ENCODE assay signal across 8 cellular contexts in genomic region chr6:134123666-134124208, GRCh38.
DNase-seq lines count a peak whose midpoint lies in the region; ATAC-seq, FAIRE-seq and TF ChIP-seq lines count a peak whose summit lies in the region.

No MANE protein-coding gene starts in this region.

- H3K9me1 ChIP-seq in keratinocyte (ENCODE audit: control insufficient read depth, extremely low read depth, insufficient read depth, low read length): no peaks in the 10 kb centered on the region

- peak overlapping the region; percentile 1 for H2AFZ ChIP-seq in keratinocyte (ENCODE audit: control insufficient read depth, low read length)

- CTCF ChIA-PET in activated CD8-positive, alpha-beta memory T cell treated with anti-CD3 and anti-CD28 coated beads, Interleukin-2, amount 10 ng/mL, durations not matched to agents 7 days and 5 days (lab: Charles Lee): interaction anchor here (0.6 to 3.0 kb wide), 23 partner anchors 9 to 817 kb away, joined by 3 to 22 read pairs (median 4); no protein-coding TSS in a partner anchor

- H3K79me2 ChIP-seq in keratinocyte (ENCODE audit: control insufficient read depth, insufficient read depth, low read length): no peaks in the 10 kb centered on the region

- 7 to 10% methylated on average over 5 of the region's 5 CpGs for WGBS in body of pancreas, 2 donors
- 9 to 12% methylated on average over 5 of the region's 5 CpGs for WGBS in tibial nerve, 2 donors

- no peak overlapping the region for H3K4me3 ChIP-seq in body of pancreas
- no peak overlapping the region for H3K4me3 ChIP-seq in keratinocyte (ENCODE audit: control insufficient read depth in 2 of 3, extremely low read depth in 1 of 3, insufficient read depth in 2 of 3, low read depth in 1 of 3, low read length in 3 of 3)
- no peak overlapping the region for H3K4me3 ChIP-seq in tibial nerve

- no peaks in the 10 kb centered on the region for H3K36me3 Mint-ChIP-seq in activated CD8-positive, alpha-beta memory T cell treated with anti-CD3 and anti-CD28 coated beads, Interleukin-2, amount 10 ng/mL, durations not matched to agents 7 days and 5 days

- no peaks in the 10 kb centered on the region for H3K4me1 Mint-ChIP-seq in activated CD8-positive, alpha-beta memory T cell treated with anti-CD3 and anti-CD28 coated beads, Interleukin-2, amount 10 ng/mL, durations not matched to agents 7 days and 5 days

- H3K4me2 ChIP-seq in keratinocyte (ENCODE audit: control insufficient read depth, extremely low read depth, insufficient read depth, low read depth, low read length): peak overlapping the region; percentile 20

- H3K27ac Mint-ChIP-seq in activated CD8-positive, alpha-beta memory T cell treated with anti-CD3 and anti-CD28 coated beads, Interleukin-2, amount 10 ng/mL, durations not matched to agents 7 days and 5 days: no peak overlapping the region

- no peaks in the 10 kb centered on the region for H3K27me3 ChIP-seq in body of pancreas
- H3K27me3 ChIP-seq in keratinocyte (ENCODE audit: control insufficient read depth, extremely low read depth, insufficient read depth, low read length): no peaks in the 10 kb centered on the region
- no peaks in the 10 kb centered on the region for H3K27me3 ChIP-seq in tibial nerve

- dilution Hi-C loops in keratinocyte (cut with MboI; ENCODE audit: extremely low pct_ligation_motif_present, low sequenced_read_pairs): no loop called here

- FAIRE-seq in keratinocyte (lab: Jason Lieb, UNC): peak; percentile 62

- H4K20me1 ChIP-seq in keratinocyte (ENCODE audit: control insufficient read depth, extremely low read depth, insufficient read depth, low read length): no peaks in the 10 kb centered on the region

- H3K9me3 Mint-ChIP-seq in activated CD8-positive, alpha-beta memory T cell treated with anti-CD3 and anti-CD28 coated beads, Interleukin-2, amount 10 ng/mL, durations not matched to agents 7 days and 5 days (ENCODE audit: low read depth): no peaks in the 10 kb centered on the region

- H3K4me1 ChIP-seq in body of pancreas (no peaks in the 10 kb centered on the region), keratinocyte (ENCODE audit: control insufficient read depth, extremely low read depth, insufficient read depth, low read length) (peaks cover 12% of the 10 kb centered on the region), tibial nerve (no peaks in the 10 kb centered on the region)

- peaks cover 14% of the 10 kb centered on the region for H3K27me3 Mint-ChIP-seq in activated CD8-positive, alpha-beta memory T cell treated with anti-CD3 and anti-CD28 coated beads, Interleukin-2, amount 10 ng/mL, durations not matched to agents 7 days and 5 days

- H3K4me3 Mint-ChIP-seq in activated CD8-positive, alpha-beta memory T cell treated with anti-CD3 and anti-CD28 coated beads, Interleukin-2, amount 10 ng/mL, durations not matched to agents 7 days and 5 days: no peak overlapping the region

- TF ChIP-seq EP300 in tibial nerve (IDR thresholded peaks at IDR 0.05): no peak

- H3K36me3 ChIP-seq in body of pancreas (replicated peaks in 1 of 2; ENCODE audit: insufficient read depth in 1 of 2, low read depth in 2 of 2): no peaks in the 10 kb centered on the region
- no peaks in the 10 kb centered on the region for H3K36me3 ChIP-seq in keratinocyte (ENCODE audit: control insufficient read depth in 2 of 2, extremely low read depth in 1 of 2, insufficient read depth in 2 of 2, low read length in 2 of 2)
- no peaks in the 10 kb centered on the region for H3K36me3 ChIP-seq in tibial nerve

- no peaks in the 10 kb centered on the region for H3K9me3 ChIP-seq in body of pancreas
- no peaks in the 10 kb centered on the region for H3K9me3 ChIP-seq in keratinocyte (ENCODE audit: control insufficient read depth, low read depth, low read length)
- H3K9me3 ChIP-seq in tibial nerve: no peaks in the 10 kb centered on the region

- TF ChIP-seq POLR2A in body of pancreas (IDR thresholded peaks at IDR 0.05) (no peak), tibial nerve (IDR thresholded peaks at IDR 0.05) (no peak)

- TF ChIP-seq CTCF in body of pancreas (IDR thresholded peaks at IDR 0.05) (peak; percentile 42 to 80 (median 70)), keratinocyte (optimal IDR thresholded peaks at IDR 0.05 in 1 of 3, IDR thresholded peaks at IDR 0.05 in 1 of 3, conservative IDR thresholded peaks at IDR 0.05 in 1 of 3; ENCODE audit: extremely low read depth in 1 of 3, insufficient read depth in 2 of 3, low read length in 3 of 3) (peak; percentile 20 to 50 (median 29)), tibial nerve (IDR thresholded peaks at IDR 0.05) (peak; percentile 50 to 78 (median 58))

- H3K9ac ChIP-seq in keratinocyte (ENCODE audit: control insufficient read depth, extremely low read depth, insufficient read depth, low read length): no peak overlapping the region

- H3K27ac ChIP-seq in body of pancreas: no peak overlapping the region
- H3K27ac ChIP-seq in keratinocyte (ENCODE audit: control insufficient read depth, insufficient read depth, low read length): peak overlapping the region; percentile 39
- H3K27ac ChIP-seq in tibial nerve: no peak overlapping the region

- ATAC-seq in activated CD8-positive, alpha-beta memory T cell treated with anti-CD3 and anti-CD28 coated beads, Interleukin-2, amount 10 ng/mL, durations not matched to agents 7 days and 5 days: peak; percentile 39
- ATAC-seq in HG03442 (IDR thresholded peaks at IDR 0.05; ENCODE audit: unreplicated experiment) (peak; percentile 55), body of pancreas (peak; percentile 21), GM18909 (IDR thresholded peaks at IDR 0.05; ENCODE audit: poor library complexity, unreplicated experiment) (no peak)

- intact Hi-C loops in body of pancreas (cut with DNase I): no loop called here

- no peak for DNase-seq in activated CD8-positive, alpha-beta memory T cell treated with anti-CD3 and anti-CD28 coated beads, Interleukin-2, amount 10 ng/mL, durations not matched to agents 7 days and 5 days
- no peak for DNase-seq in activated CD8-positive, alpha-beta memory T cell treated with anti-CD3 and anti-CD28 coated beads for 24 hours
- DNase-seq in NCI-H82 treated with DMSO at 0.1 percent for 48 hours (lab: John Stamatoyannopoulos, UW; ENCODE audit: unreplicated experiment) (peak; percentile 89), body of pancreas (peak in 1 of 4 donors; percentile 39), keratinocyte (ENCODE audit: low read depth, low spot score) (peak; percentile 33), tibial nerve (ENCODE audit: low spot score in 2 of 2) (peak in 1 of 2 donors; percentile 59)

Comparison
In these comparisons a context has a peak if more than half of its experiments do, and no peak if none do; other contexts are left out.
1. DNase-seq: peak in NCI-H82 treated with DMSO at 0.1 percent for 48 hours (single experiment) and keratinocyte (single experiment); none in activated CD8-positive, alpha-beta memory T cell treated with anti-CD3 and anti-CD28 coated beads, Interleukin-2, amount 10 ng/mL, durations not matched to agents 7 days and 5 days (single experiment) and activated CD8-positive, alpha-beta memory T cell treated with anti-CD3 and anti-CD28 coated beads for 24 hours (single experiment).
2. Peak in every context shown above with its lines, with median percentiles within 50 percentile points of each other: CTCF ChIP-seq.